In the genomic region with DNA sequence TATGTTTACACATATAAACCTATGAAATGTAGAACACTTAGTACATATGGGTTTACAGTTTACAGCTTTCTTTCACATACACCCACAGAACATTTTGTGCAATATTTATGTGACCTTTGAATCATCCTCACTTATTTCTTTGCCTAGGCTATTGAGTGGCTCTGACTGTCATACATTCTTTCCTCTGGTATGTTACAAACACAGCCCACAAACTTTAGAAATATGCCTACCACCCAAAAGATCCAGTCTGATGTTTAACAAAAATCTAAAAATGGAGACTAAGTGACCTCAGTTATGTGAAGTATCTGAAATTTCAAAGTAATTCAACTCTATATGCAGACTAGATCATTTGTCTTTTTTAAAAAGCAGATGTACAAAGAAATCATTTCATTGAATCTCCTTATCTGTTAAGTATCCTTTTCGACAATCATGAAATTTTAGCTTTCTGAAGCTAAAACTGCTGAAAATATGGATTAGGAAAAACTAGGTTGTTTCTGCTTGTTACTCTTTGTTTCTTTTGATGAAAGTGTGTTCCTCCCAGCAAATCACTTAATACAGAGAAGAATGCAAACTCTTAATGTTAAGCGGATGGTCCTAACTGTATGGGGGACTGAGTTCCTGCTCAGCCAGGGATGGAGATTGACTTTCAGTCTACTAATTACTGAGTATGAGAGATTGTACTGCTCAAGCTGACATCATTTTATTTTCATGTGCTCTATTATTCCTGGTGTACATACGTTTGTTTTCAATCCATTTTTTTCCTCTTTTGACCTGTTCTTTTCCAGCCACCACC, we compare ENCODE assay signal across 20 cellular contexts. TPM values are rescaled to one million over a fixed set of nuclear protein-coding genes. Genes with fewer than 3 reads are reported as not detected.
DNase-seq lines count a peak whose midpoint lies in the region; ATAC-seq and TF ChIP-seq lines count a peak whose summit lies in the region.
"Had no signal": no experiment of that assay in that cellular context is flagged by ENCODE, and none has a peak within 500 bp of the region (broad histone marks: within the 10 kb centered on the region; RNA-seq: fewer than 3 reads in every experiment).

No MANE protein-coding gene starts in this region.

- H3K4me1 ChIP-seq in osteoblast (ENCODE audit: insufficient read depth, low read length): peaks cover 17% of the 10 kb centered on the region
- no peaks in the 10 kb centered on the region for H3K4me1 ChIP-seq in prostate gland (replicated peaks)
- H3K4me1 ChIP-seq: body of pancreas, suprapubic skin had no signal

- no peak for TF ChIP-seq CTCF in fibroblast of pulmonary artery (IDR thresholded peaks at IDR 0.05; ENCODE audit: low read length, missing control alignments)
- no peak for TF ChIP-seq CTCF in osteoblast (IDR thresholded peaks at IDR 0.05; ENCODE audit: extremely low read depth, low read depth, low read length)
- no peak for TF ChIP-seq CTCF in prostate gland (IDR thresholded peaks at IDR 0.05)

- intact Hi-C loops in prostate gland (cut with DNase I): no loop called here

- ATAC-seq in SK-N-SH treated with all-trans-retinoic acid at 6 μM for 48 hours (peak; percentile 96), GM19467 (IDR thresholded peaks at IDR 0.05; ENCODE audit: unreplicated experiment) (no peak)
- ATAC-seq: body of pancreas, GM12878 had no signal

- peaks cover 5% of the 10 kb centered on the region for H3K9me3 ChIP-seq in osteoblast (ENCODE audit: low read depth, low read length)
- no peaks in the 10 kb centered on the region for H3K9me3 ChIP-seq in prostate gland
- H3K9me3 ChIP-seq: body of pancreas, suprapubic skin had no signal

- no peaks in the 10 kb centered on the region for H3K36me3 ChIP-seq in osteoblast (ENCODE audit: insufficient read depth, low read length)
- no peaks in the 10 kb centered on the region for H3K36me3 ChIP-seq in prostate gland
- H3K36me3 ChIP-seq: suprapubic skin had no signal

- TF ChIP-seq POLR2A in prostate gland (IDR thresholded peaks at IDR 0.05): no peak

- peak overlapping the region; percentile 70 for H3K4me2 ChIP-seq in osteoblast (ENCODE audit: insufficient read depth, low read length)

- H4K20me1 ChIP-seq in osteoblast (ENCODE audit: insufficient read depth, low read length): no peaks in the 10 kb centered on the region

- peak overlapping the region; percentile 85 for H3K27ac ChIP-seq in osteoblast (ENCODE audit: low read depth, low read length)
- no peak overlapping the region for H3K27ac ChIP-seq in prostate gland
- H3K27ac ChIP-seq: body of pancreas, suprapubic skin had no signal

- H2AFZ ChIP-seq in osteoblast (ENCODE audit: low read length): peak overlapping the region; percentile 87

- H3K4me3 ChIP-seq in fibroblast of pulmonary artery (replicated peaks; ENCODE audit: low read depth, low read length) (no peak overlapping the region), osteoblast (ENCODE audit: insufficient read depth, low read length) (peak overlapping the region; percentile 34), prostate gland (no peak overlapping the region)
- H3K4me3 ChIP-seq: body of pancreas, GM12878, suprapubic skin had no signal

- no peaks in the 10 kb centered on the region for H3K79me2 ChIP-seq in osteoblast (ENCODE audit: insufficient read depth, low read length)

- WGBS in prostate gland: 86% methylated on average over 3 of the region's 3 CpGs

- H3K27me3 ChIP-seq in osteoblast (ENCODE audit: insufficient read depth, low read length) (no peaks in the 10 kb centered on the region), prostate gland (replicated peaks; ENCODE audit: insufficient read depth) (no peaks in the 10 kb centered on the region)
- H3K27me3 ChIP-seq: body of pancreas, suprapubic skin had no signal

- DNase-seq in EH (ENCODE audit: low read depth) (peak; percentile 94), fibroblast of pulmonary artery (ENCODE audit: low read depth) (peak; percentile 50), osteoblast (ENCODE audit: insufficient read length, low spot score, missing footprints) (peak; percentile 76), NCI-H345 treated with DMSO at 0.1 percent for 48 hours (lab: John Stamatoyannopoulos, UW; ENCODE audit: unreplicated experiment) (no peak), NCI-H446 (lab: John Stamatoyannopoulos, UW) (no peak), prostate gland (ENCODE audit: low spot score) (no peak)
- DNase-seq: activated effector memory CD4-positive, alpha-beta T cell treated with Interleukin-2 at 50 U/mL for 16 hours; body of pancreas; C1 segment of cervical spinal cord; DMS79 treated with DMSO at 0.1 percent for 48 hours; effector CD8-positive, alpha-beta T cell; head of caudate nucleus; NCI-H1105 treated with DMSO at 0.1 percent for 48 hours; NCI-H2227 treated with DMSO at 0.1 percent for 48 hours had no signal

TF ChIP-seq in SK-N-SH treated with all-trans-retinoic acid at 6 μM for 48 hours, 23 proteins besides CTCF, POLR2A, EP300 and RAD21:
- TF ChIP-seq ESRRG (CRISPR knock-in tag; IDR thresholded peaks at IDR 0.05): no peak
- peak; percentile 75 for TF ChIP-seq ISL1 (CRISPR knock-in tag; IDR thresholded peaks at IDR 0.05)
- TF ChIP-seq TOX (CRISPR knock-in tag; IDR thresholded peaks at IDR 0.05; ENCODE audit: borderline replicate concordance): no peak

RNA-seq across cellular contexts. Expression of gene CCDC54, which starts 27.7 kb away (rescaled TPM):
- total RNA-seq in osteoblast (not detected in 2 replicates), prostate gland (1 to 10 TPM in 1 of 2 donors, not detected in 1; 5.4 TPM)
- total RNA-seq: body of pancreas, GM12878, kidney epithelial cell, posterior vena cava, suprapubic skin had no signal

Comparison
In these comparisons a context has a peak if more than half of its experiments do, and no peak if none do; other contexts are left out.
1. DNase-seq: peak in EH (single experiment), fibroblast of pulmonary artery (single experiment) and osteoblast (single experiment); none in NCI-H345 treated with DMSO at 0.1 percent for 48 hours (single experiment), NCI-H446 (0 of 2) and prostate gland (single experiment).